8 cellular contexts compared by ENCODE assay signal in the genomic region with DNA sequence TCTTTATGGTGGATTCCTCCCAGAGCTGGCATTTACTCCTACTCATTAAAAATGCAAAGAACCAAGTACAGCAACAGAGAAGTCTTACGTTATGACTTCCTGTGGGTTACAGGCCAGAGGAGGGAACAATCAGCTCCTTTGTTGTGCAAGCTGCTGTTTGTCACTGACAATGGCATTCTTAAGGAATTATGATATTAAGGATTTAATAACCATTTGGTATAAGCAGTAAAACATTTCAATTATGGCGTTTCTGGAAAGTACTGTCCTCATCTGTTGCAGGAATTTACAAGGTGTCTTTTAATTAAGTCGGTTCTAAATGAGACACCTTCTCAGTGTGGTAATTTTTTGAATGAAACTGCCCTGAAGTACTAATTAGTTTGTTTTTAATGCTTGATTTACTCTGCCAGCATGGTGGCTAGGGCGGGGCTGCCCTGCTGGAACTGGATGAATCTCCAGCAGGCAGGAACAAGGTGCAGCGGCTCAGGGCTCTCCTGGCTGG. TPM values are rescaled to one million over a fixed set of nuclear protein-coding genes. Genes with fewer than 3 reads are reported as not detected.
A peak's percentile ranks its signal among the peaks of the same experiment; 100 is the strongest.
DNase-seq lines count a peak whose midpoint lies in the region; ATAC-seq and TF ChIP-seq lines count a peak whose summit lies in the region.

No MANE protein-coding gene starts in this region.

- dilution Hi-C loops in mammary epithelial cell (cut with HindIII; ENCODE audit: low sequenced_read_pairs): loop anchor here (5.0 kb wide), 2 partner anchors 33 to 93 kb away; no protein-coding TSS in a partner anchor

- H3K9me3 Mint-ChIP-seq in stimulated activated effector memory CD8-positive, alpha-beta T cell treated with anti-CD3 and anti-CD28 coated beads, Interleukin-12 subunit alpha, Interleukin-12 subunit beta, amount 100 ng/mL, for 72 hours: no peaks in the 10 kb centered on the region

- no TSS peak for BruUV-seq in mammary epithelial cell (replicated peaks; lab: Mats Ljungman, UMichigan)

- H3K4me1 ChIP-seq in GM23248 (ENCODE audit: insufficient read depth) (peaks cover 11% of the 10 kb centered on the region), mammary epithelial cell (ENCODE audit: insufficient read depth, low read length) (peaks cover 33% of the 10 kb centered on the region)

- peak overlapping the region; percentile 13 for H3K27ac ChIP-seq in GM23248
- H3K27ac ChIP-seq in mammary epithelial cell (ENCODE audit: insufficient read depth, low read depth, low read length): peak overlapping the region; percentile 87

- H3K9ac ChIP-seq in GM23248 (no peak overlapping the region), mammary epithelial cell (ENCODE audit: insufficient read depth, low read length) (peak overlapping the region; percentile 58)

- intact Hi-C loops in mammary epithelial cell (cut with micrococcal nuclease): no loop called here

- no peaks in the 10 kb centered on the region for H3K9me2 ChIP-seq in GM23248 (ENCODE audit: insufficient read depth)

- H3K36me3 ChIP-seq in GM23248 (ENCODE audit: low read depth) (no peaks in the 10 kb centered on the region), mammary epithelial cell (ENCODE audit: insufficient read depth, low read length) (no peaks in the 10 kb centered on the region)

- 39 to 46% methylated on average over 5 of the region's 5 CpGs for WGBS in GM23248 (ENCODE audit: low coverage in 1 of 2, low lambda C conversion rate in 2 of 2, missing lambda C conversion rate in 2 of 2), 2 experiments
- 0% methylated on average over 5 of the region's 5 CpGs for WGBS in mammary epithelial cell (ENCODE audit: low coverage, missing lambda C conversion rate)

- in situ Hi-C loops in GM23248 (cut with MboI): no loop called here
- in situ Hi-C loops in mammary epithelial cell (cut with MboI; ENCODE audit: low sequenced_read_pairs in 2 of 2): loop anchor here in 1 of 2 donors (10.0 kb wide), 1 partner anchor 91 kb away; no protein-coding TSS in a partner anchor

- DNase-seq in GM23248: peak; percentile 75
- DNase-seq in NCI-H1048 (lab: John Stamatoyannopoulos, UW): peak; percentile 28
- peak; percentile 80 for DNase-seq in mammary epithelial cell
- DNase-seq in pons (ENCODE audit: low spot score): peak; percentile 74
- DNase-seq in stimulated activated effector memory CD8-positive, alpha-beta T cell treated with anti-CD3 and anti-CD28 coated beads, Interleukin-12 subunit alpha, Interleukin-12 subunit beta, amount 100 ng/mL, for 72 hours (ENCODE audit: low spot score in 2 of 2): no peak
- DNase-seq in NCI-H1694 treated with DMSO at 0.1 percent for 48 hours (lab: John Stamatoyannopoulos, UW): no peak
- DNase-seq in NCI-H2171 (lab: John Stamatoyannopoulos, UW): no peak

- H3K79me2 ChIP-seq in GM23248 (ENCODE audit: insufficient read depth) (no peaks in the 10 kb centered on the region), mammary epithelial cell (ENCODE audit: insufficient read depth, low read length) (no peaks in the 10 kb centered on the region)

- CTCF ChIA-PET in mammary epithelial cell (lab: Charles Lee; ENCODE audit: low non-redundant PET): no interaction called here

- no peak for TF ChIP-seq CTCF in mammary epithelial cell (conservative IDR thresholded peaks at IDR 0.05 in 1 of 2, IDR thresholded peaks at IDR 0.05 in 1 of 2; ENCODE audit: extremely low read depth in 1 of 2, insufficient read depth in 1 of 2, low read depth in 1 of 2, low read length in 2 of 2)

- H3K9me3 ChIP-seq in GM23248 (ENCODE audit: low read depth): no peaks in the 10 kb centered on the region
- H3K9me3 ChIP-seq in mammary epithelial cell (replicated peaks; ENCODE audit: insufficient read depth, low read length): no peaks in the 10 kb centered on the region

- H3K27me3 ChIP-seq in GM23248 (replicated peaks; ENCODE audit: insufficient read depth): no peaks in the 10 kb centered on the region
- no peaks in the 10 kb centered on the region for H3K27me3 ChIP-seq in mammary epithelial cell (ENCODE audit: insufficient read depth, low read length)

- H2AFZ ChIP-seq in GM23248 (0 out of 2 replicates have a peak overlapping the region, but pooled peaks have one; percentile 2), mammary epithelial cell (ENCODE audit: low read depth, low read length) (peak overlapping the region; percentile 86)

- H4K20me1 ChIP-seq in GM23248 (ENCODE audit: insufficient read depth): no peaks in the 10 kb centered on the region
- H4K20me1 ChIP-seq in mammary epithelial cell (ENCODE audit: insufficient read depth, low read length): no peaks in the 10 kb centered on the region

- H3K4me3 Mint-ChIP-seq in stimulated activated effector memory CD8-positive, alpha-beta T cell treated with anti-CD3 and anti-CD28 coated beads, Interleukin-12 subunit alpha, Interleukin-12 subunit beta, amount 100 ng/mL, for 72 hours: no peak overlapping the region

- H3K36me3 Mint-ChIP-seq in stimulated activated effector memory CD8-positive, alpha-beta T cell treated with anti-CD3 and anti-CD28 coated beads, Interleukin-12 subunit alpha, Interleukin-12 subunit beta, amount 100 ng/mL, for 72 hours: no peaks in the 10 kb centered on the region

- H3K4me2 ChIP-seq in GM23248 (ENCODE audit: unreplicated experiment): peak overlapping the region; percentile 7
- H3K4me2 ChIP-seq in mammary epithelial cell (ENCODE audit: insufficient read depth, low read depth, low read length): peak overlapping the region; percentile 61

- peaks cover 5% of the 10 kb centered on the region; the same call in 1 of the 2 replicates for H3F3A ChIP-seq in GM23248 (ENCODE audit: insufficient read depth)

- H3K4me3 ChIP-seq in GM23248 (no peak overlapping the region), mammary epithelial cell (replicated peaks in 1 of 3; ENCODE audit: insufficient read depth in 1 of 3, low read depth in 2 of 3, low read length in 3 of 3) (no peak overlapping the region)

- H3K4me1 Mint-ChIP-seq in stimulated activated effector memory CD8-positive, alpha-beta T cell treated with anti-CD3 and anti-CD28 coated beads, Interleukin-12 subunit alpha, Interleukin-12 subunit beta, amount 100 ng/mL, for 72 hours: peaks cover 20% of the 10 kb centered on the region

- no peak overlapping the region for H3K27ac Mint-ChIP-seq in stimulated activated effector memory CD8-positive, alpha-beta T cell treated with anti-CD3 and anti-CD28 coated beads, Interleukin-12 subunit alpha, Interleukin-12 subunit beta, amount 100 ng/mL, for 72 hours

- ATAC-seq in HG02588 (IDR thresholded peaks at IDR 0.05; ENCODE audit: unreplicated experiment): no peak
- no peak for ATAC-seq in stimulated activated effector memory CD8-positive, alpha-beta T cell treated with anti-CD3 and anti-CD28 coated beads, Interleukin-12 subunit alpha, Interleukin-12 subunit beta, amount 100 ng/mL, for 72 hours

RNA-seq across cellular contexts. Expression of a gene that starts 49.1 kb away (rescaled TPM):
- total RNA-seq in GM23248 (2014; rRNA removed; shearing (Covaris generic)): 329 and 332 TPM in 2 replicates
- polyA plus RNA-seq in GM23248 (2016; fragmentation: Nextera tagmentation; extraction: Ambion mirVana): 318 and 337 TPM in 2 replicates
- 100 to 1,000 TPM; 273 to 375 TPM for total RNA-seq in mammary epithelial cell
- 209 TPM for polyA plus RNA-seq in mammary epithelial cell
- 296 TPM for polyA minus RNA-seq in mammary epithelial cell

Comparison
In these comparisons a context has a peak if more than half of its experiments do, and no peak if none do; other contexts are left out.
1. DNase-seq: peak in GM23248 (single experiment), NCI-H1048 (single experiment), mammary epithelial cell (single experiment) and pons (single experiment); none in stimulated activated effector memory CD8-positive, alpha-beta T cell treated with anti-CD3 and anti-CD28 coated beads, Interleukin-12 subunit alpha, Interleukin-12 subunit beta, amount 100 ng/mL, for 72 hours (0 of 2), NCI-H1694 treated with DMSO at 0.1 percent for 48 hours (single experiment) and NCI-H2171 (single experiment).